ENCODE assay signal across 22 cellular contexts in the genomic region with DNA sequence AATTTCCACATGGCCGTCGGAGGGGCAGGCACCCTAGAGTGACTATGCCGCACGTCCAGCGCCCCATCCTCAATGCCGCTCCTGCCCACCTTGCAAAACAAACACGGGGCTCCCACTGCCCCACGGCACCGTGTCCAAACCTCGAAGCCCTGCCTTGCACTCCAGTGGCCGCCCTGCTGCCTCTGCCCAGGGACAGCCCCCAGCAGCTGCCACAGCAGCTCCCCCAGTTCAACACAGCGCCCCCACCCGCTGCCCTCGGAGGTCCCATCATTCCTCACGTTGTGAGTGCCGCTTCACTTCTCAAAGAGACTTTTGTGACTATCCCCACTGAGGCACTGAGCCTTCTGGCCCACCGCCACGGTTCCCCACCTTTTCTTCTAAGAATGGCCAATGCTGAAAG. TPM values are rescaled to one million over a fixed set of nuclear protein-coding genes. Genes with fewer than 3 reads are reported as not detected.
"Had no signal": no experiment of that assay in that cellular context is flagged by ENCODE, and none has a peak within 500 bp of the region (broad histone marks: within the 10 kb centered on the region; RNA-seq: fewer than 3 reads in every experiment).

No MANE protein-coding gene starts in this region.

- H3K27ac ChIP-seq: ascending aorta, coronary artery, epithelial cell of prostate, heart right ventricle, spleen, tibial artery had no signal

- H3K9me3 ChIP-seq: ascending aorta, heart right ventricle, spleen, tibial artery had no signal

- H3K4me1 ChIP-seq: ascending aorta, tibial artery had no signal

- H3K9me3 Mint-ChIP-seq: activated CD4-positive, alpha-beta T cell treated with anti-CD3 and anti-CD28 coated beads, Interleukin-2, amount 10 ng/mL, durations not matched to agents 7 days and 5 days; activated CD8-positive, alpha-beta T cell treated with anti-CD3 and anti-CD28 coated beads for 36 hours; activated T-helper 2 cell treated with anti-CD3 and anti-CD28 coated beads, Interferon-gamma antibody, Interleukin-2, Interleukin-4, amounts not matched to agents 10 μg/mL and 5 μg/mL and 100 μg/mL, durations not matched to agents 14 hours and 24 hours and 36 hours; memory B cell; nephron; T-helper 1 cell treated with Interleukin-12 subunit alpha and Interleukin-12 subunit beta and Interleukin-4 antibody, amounts not matched to agents 30 μg/mL and 1 μg/mL, for 36 hours had no signal

- H3K4me3 Mint-ChIP-seq: activated CD4-positive, alpha-beta T cell treated with anti-CD3 and anti-CD28 coated beads, Interleukin-2, amount 10 ng/mL, durations not matched to agents 7 days and 5 days; activated CD8-positive, alpha-beta T cell treated with anti-CD3 and anti-CD28 coated beads for 36 hours; memory B cell; nephron; T-helper 1 cell treated with Interleukin-12 subunit alpha and Interleukin-12 subunit beta and Interleukin-4 antibody, amounts not matched to agents 30 μg/mL and 1 μg/mL, for 36 hours had no signal

- H3K4me3 ChIP-seq: ascending aorta, coronary artery, heart right ventricle, spleen, tibial artery had no signal

- H3K4me1 Mint-ChIP-seq: nephron had no signal

- H3K27ac Mint-ChIP-seq: activated CD4-positive, alpha-beta T cell treated with anti-CD3 and anti-CD28 coated beads, Interleukin-2, amount 10 ng/mL, durations not matched to agents 7 days and 5 days; activated CD8-positive, alpha-beta T cell treated with anti-CD3 and anti-CD28 coated beads for 36 hours; activated T-helper 2 cell treated with anti-CD3 and anti-CD28 coated beads, Interferon-gamma antibody, Interleukin-2, Interleukin-4, amounts not matched to agents 10 μg/mL and 5 μg/mL and 100 μg/mL, durations not matched to agents 14 hours and 24 hours and 36 hours; memory B cell; nephron; T-helper 1 cell treated with Interleukin-12 subunit alpha and Interleukin-12 subunit beta and Interleukin-4 antibody, amounts not matched to agents 30 μg/mL and 1 μg/mL, for 36 hours had no signal

- FAIRE-seq: keratinocyte had no signal

- ATAC-seq: activated CD8-positive, alpha-beta T cell treated with anti-CD3 and anti-CD28 coated beads for 36 hours; heart right ventricle; left colon had no signal

- H3K27me3 ChIP-seq: ascending aorta, heart right ventricle, spleen, tibial artery had no signal

- DNase-seq: activated CD4-positive, alpha-beta T cell treated with anti-CD3 and anti-CD28 coated beads, Interleukin-2, amount 10 ng/mL, durations not matched to agents 7 days and 5 days; activated CD4-positive, CD25-positive, alpha-beta regulatory T cell treated with anti-CD3 and anti-CD28 coated beads, Interleukin-2, amount 50 U/mL, for 72 hours; activated CD8-positive, alpha-beta T cell treated with anti-CD3 and anti-CD28 coated beads for 36 hours; activated naive CD4-positive, alpha-beta T cell; activated T-cell treated with anti-CD3 and anti-CD28 coated beads, Interleukin-2, amount 50 U/mL, for 1 hour; central memory CD4-positive, alpha-beta T cell; heart right ventricle; left colon; retina; spleen; stimulated activated CD4-positive, alpha-beta T cell treated with anti-CD3 and anti-CD28 coated beads, Interleukin-4, amount 100 ng/mL, for 1 hour; stimulated activated naive CD4-positive, alpha-beta T cell treated with Interleukin-2 at 50 U/mL for 16 hours; tibial artery had no signal

- H3K27me3 Mint-ChIP-seq: activated CD4-positive, alpha-beta T cell treated with anti-CD3 and anti-CD28 coated beads, Interleukin-2, amount 10 ng/mL, durations not matched to agents 7 days and 5 days; activated CD8-positive, alpha-beta T cell treated with anti-CD3 and anti-CD28 coated beads for 36 hours; memory B cell had no signal

RNA-seq across cellular contexts. Expression of a gene that starts 51.1 kb away (rescaled TPM):
- total RNA-seq: activated CD4-positive, alpha-beta T cell treated with anti-CD3 and anti-CD28 coated beads, Interleukin-2, amount 10 ng/mL, durations not matched to agents 7 days and 5 days; activated T-helper 2 cell treated with anti-CD3 and anti-CD28 coated beads, Interferon-gamma antibody, Interleukin-2, Interleukin-4, amounts not matched to agents 10 μg/mL and 5 μg/mL and 100 μg/mL, durations not matched to agents 14 hours and 24 hours and 36 hours; ascending aorta; ureter had no signal
